24 cellular contexts compared by ENCODE assay signal in genomic region chr20:57667924-57668782, GRCh38. TPM values are rescaled to one million over a fixed set of nuclear protein-coding genes. Genes with fewer than 3 reads are reported as not detected.
DNase-seq lines count a peak whose midpoint lies in the region; ATAC-seq and TF ChIP-seq lines count a peak whose summit lies in the region.
"Had no signal": no experiment of that assay in that cellular context is flagged by ENCODE, and none has a peak within 500 bp of the region (broad histone marks: within the 10 kb centered on the region; RNA-seq: fewer than 3 reads in every experiment).

No MANE protein-coding gene starts in this region.

- no peak for TF ChIP-seq POLR2A in breast epithelium (IDR thresholded peaks at IDR 0.05)

- H3K36me3 Mint-ChIP-seq in MCF 10A (ENCODE audit: insufficient read depth, unreplicated experiment) (no peaks in the 10 kb centered on the region), naive B cell (no peaks in the 10 kb centered on the region)
- H3K36me3 Mint-ChIP-seq: activated CD4-positive, alpha-beta memory T cell treated with anti-CD3 and anti-CD28 coated beads for 36 hours; memory B cell had no signal

- H3K4me3 Mint-ChIP-seq in MCF 10A (ENCODE audit: unreplicated experiment) (no peak overlapping the region), naive B cell (no peak overlapping the region)
- H3K4me3 Mint-ChIP-seq: activated B cell treated with CpG ODN at 0.5 μM for 24 hours; activated CD4-positive, alpha-beta memory T cell treated with anti-CD3 and anti-CD28 coated beads for 36 hours; memory B cell; nephron progenitor cell had no signal

- H3K4me3 ChIP-seq in breast epithelium (no peak overlapping the region), ascending aorta (no peak overlapping the region), tibial artery (no peak overlapping the region)

- H3K4me1 Mint-ChIP-seq in MCF 10A (ENCODE audit: insufficient read depth, unreplicated experiment): peaks cover 1% of the 10 kb centered on the region
- peaks cover 24 to 66% (median 41%) of the 10 kb centered on the region in 3 donors for H3K4me1 Mint-ChIP-seq in naive B cell

- H3K4me1 ChIP-seq in breast epithelium (no peaks in the 10 kb centered on the region), ascending aorta (peaks cover 10 to 71% of the 10 kb centered on the region in 2 donors), tibial artery (peaks cover 0 to 91% (median 60%) of the 10 kb centered on the region in 4 donors)

- no peaks in the 10 kb centered on the region for H3K9me3 Mint-ChIP-seq in MCF 10A (ENCODE audit: unreplicated experiment)
- no peaks in the 10 kb centered on the region for H3K9me3 Mint-ChIP-seq in naive B cell
- H3K9me3 Mint-ChIP-seq: activated B cell treated with CpG ODN at 0.5 μM for 24 hours; activated CD4-positive, alpha-beta memory T cell treated with anti-CD3 and anti-CD28 coated beads for 36 hours; memory B cell; nephron progenitor cell had no signal

- no peak for DNase-seq in MCF 10A (ENCODE audit: unreplicated experiment)
- no peak for DNase-seq in breast epithelium (ENCODE audit: low spot score in 2 of 2)
- no peak for DNase-seq in ascending aorta (ENCODE audit: low spot score in 2 of 2)
- no peak for DNase-seq in naive B cell
- no peak for DNase-seq in tibial artery
- no peak for DNase-seq in activated CD4-positive, alpha-beta T cell treated with anti-CD3 and anti-CD28 coated beads, Interleukin-2, amount 50 U/mL, for 48 hours
- DNase-seq: activated B cell treated with CpG ODN at 0.5 μM for 24 hours; activated CD4-positive, alpha-beta memory T cell treated with anti-CD3 and anti-CD28 coated beads for 36 hours; activated naive CD4-positive, alpha-beta T cell; activated T-cell treated with anti-CD3 and anti-CD28 coated beads, Interleukin-2, amount 50 U/mL, for 1 hour; amygdala; central memory CD4-positive, alpha-beta T cell; foreskin keratinocyte; hypothalamus; islet precursor cell; NCI-H1436 treated with DMSO at 0.1 percent for 48 hours; nephron progenitor cell had no signal

- H3K27me3 ChIP-seq in breast epithelium (no peaks in the 10 kb centered on the region), ascending aorta (no peaks in the 10 kb centered on the region), tibial artery (no peaks in the 10 kb centered on the region)
- H3K27me3 ChIP-seq: BE2C, foreskin keratinocyte had no signal

- CTCF ChIA-PET in MCF 10A (lab: Yijun Ruan, JAX): interaction anchor here (0.6 to 1.4 kb wide), 4 partner anchors 14 to 459 kb away, joined by 3 to 6 read pairs (median 4); no protein-coding TSS in a partner anchor

- intact Hi-C loops in MCF 10A (cut with micrococcal nuclease): no loop called here
- intact Hi-C loops in breast epithelium (cut with DNase I; ENCODE audit: low total_unique reads): loop anchor here (10.0 kb wide), 1 partner anchor 417 kb away; no protein-coding TSS in a partner anchor
- intact Hi-C loops in ascending aorta (cut with DNase I): loop anchor here (1.0 to 10.0 kb wide), 3 partner anchors 15 to 297 kb away; no protein-coding TSS in a partner anchor
- intact Hi-C loops in tibial artery (cut with DNase I; ENCODE audit: low total_unique reads): no loop called here

- no peak overlapping the region for H3K27ac ChIP-seq in breast epithelium
- peak overlapping the region; percentile 17 to 32 for H3K27ac ChIP-seq in ascending aorta
- H3K27ac ChIP-seq in tibial artery: peak overlapping the region; percentile 51 to 55
- H3K27ac ChIP-seq: foreskin keratinocyte had no signal

- BruUV-seq in MCF 10A (replicated peaks; lab: Mats Ljungman, UMichigan): no TSS peak

- H3K27ac Mint-ChIP-seq in MCF 10A (ENCODE audit: low read depth, unreplicated experiment) (peak overlapping the region; percentile 49), naive B cell (peak overlapping the region; percentile 38 to 88 (median 66))
- H3K27ac Mint-ChIP-seq: activated B cell treated with CpG ODN at 0.5 μM for 24 hours; activated CD4-positive, alpha-beta memory T cell treated with anti-CD3 and anti-CD28 coated beads for 36 hours; memory B cell; progenitor cell of endocrine pancreas had no signal

- POLR2A ChIA-PET in MCF 10A (lab: Yijun Ruan, JAX): no interaction called here

- no peak for ATAC-seq in naive B cell (ENCODE audit: low read depth in 2 of 2)
- no peak for ATAC-seq in HG03025 (IDR thresholded peaks at IDR 0.05; ENCODE audit: low FRiP score, unreplicated experiment)
- no peak for ATAC-seq in GM21360 (IDR thresholded peaks at IDR 0.05; ENCODE audit: unreplicated experiment)
- ATAC-seq: foreskin keratinocyte, SK-N-SH treated with all-trans-retinoic acid at 6 μM for 48 hours had no signal

- no peak for TF ChIP-seq CTCF in MCF 10A (IDR thresholded peaks at IDR 0.05; ENCODE audit: unreplicated experiment)
- TF ChIP-seq CTCF in breast epithelium (IDR thresholded peaks at IDR 0.05): no peak
- no peak for TF ChIP-seq CTCF in ascending aorta (IDR thresholded peaks at IDR 0.05)
- no peak for TF ChIP-seq CTCF in tibial artery (IDR thresholded peaks at IDR 0.05)

- H3K36me3 ChIP-seq in breast epithelium (no peaks in the 10 kb centered on the region), ascending aorta (no peaks in the 10 kb centered on the region), tibial artery (no peaks in the 10 kb centered on the region)
- H3K36me3 ChIP-seq: BE2C had no signal

- H3K9me3 ChIP-seq in breast epithelium (no peaks in the 10 kb centered on the region), ascending aorta (no peaks in the 10 kb centered on the region), tibial artery (no peaks in the 10 kb centered on the region)
- H3K9me3 ChIP-seq: BE2C had no signal

- H3K27me3 Mint-ChIP-seq in MCF 10A (ENCODE audit: insufficient read depth, unreplicated experiment) (no peaks in the 10 kb centered on the region), naive B cell (no peaks in the 10 kb centered on the region)
- H3K27me3 Mint-ChIP-seq: activated B cell treated with CpG ODN at 0.5 μM for 24 hours; activated CD4-positive, alpha-beta memory T cell treated with anti-CD3 and anti-CD28 coated beads for 36 hours; memory B cell; progenitor cell of endocrine pancreas had no signal

RNA-seq across cellular contexts. Expression of gene PMEPA1, which starts 41.7 kb away (rescaled TPM):
- total RNA-seq in MCF 10A (2022) (60.6 and 68.5 TPM in 2 replicates), breast epithelium (10 to 100 TPM in 2 of 3 donors, 1 to 10 TPM in 1; 9.2 to 13.2 (median 13.1) TPM), ascending aorta (56.8 TPM)
- polyA plus RNA-seq in naive B cell (ENCODE audit: low read depth in 6 of 6): 10 to 100 TPM in 5 of 6 donors, 1 to 10 TPM in 1; 7.6 to 18.7 (median 12.5) TPM

RNA-seq across cellular contexts. Expression of gene ZBP1, which starts 47.9 kb away (rescaled TPM):
- not detected in 2 replicates for total RNA-seq in MCF 10A (2022)
- 1 to 10 TPM in 1 of 3 donors, under 1 TPM in 1, not detected in 1; 0.73 to 2.4 TPM for total RNA-seq in breast epithelium
- not detected for total RNA-seq in ascending aorta
- 10 to 100 TPM in 5 of 6 donors, 1 to 10 TPM in 1; 7.6 to 24.1 (median 15.5) TPM for polyA plus RNA-seq in naive B cell (ENCODE audit: low read depth in 6 of 6)
- total RNA-seq: epithelial cell of proximal tubule, foreskin keratinocyte, progenitor cell of endocrine pancreas had no signal

Comparison
In these comparisons a context has a peak if more than half of its experiments do, and no peak if none do; other contexts are left out.
1. intact Hi-C loops: an anchor here in breast epithelium (10.0 kb wide) and ascending aorta (1.0 to 10.0 kb wide); none called in MCF 10A and tibial artery.
2. H3K27ac ChIP-seq: peak in ascending aorta (2 of 2) and tibial artery (2 of 2); none in breast epithelium (0 of 2).